Comparison of ENCODE assay signal across 2 cellular contexts in genomic region chr5:38639377-38640011, GRCh38.
TF ChIP-seq lines count a peak whose summit lies in the region.

No MANE protein-coding gene starts in this region.

TF ChIP-seq in liver, 16 proteins besides CTCF, POLR2A, EP300 and RAD21 (continued from another document):
- TF ChIP-seq ZBTB33 (IDR thresholded peaks at IDR 0.05) (no peak), JUND (IDR thresholded peaks at IDR 0.05) (peak in 1 of 2 donors; percentile 65), HNF4A (conservative IDR thresholded peaks at IDR 0.05) (peak; percentile 59 to 72), RXRA (IDR thresholded peaks at IDR 0.05) (peak; percentile 50 to 81), SP1 (IDR thresholded peaks at IDR 0.05) (peak; percentile 29), FOXA1 (IDR thresholded peaks at IDR 0.05) (no peak)

TF ChIP-seq in HepG2, 621 proteins besides CTCF, POLR2A, EP300 and RAD21 (continued from another document):
- no peak for TF ChIP-seq ZNF407 (CRISPR knock-in tag; IDR thresholded peaks at IDR 0.05; ENCODE audit: not compliant biosample characterization)
- TF ChIP-seq ZNF878 (CRISPR knock-in tag; IDR thresholded peaks at IDR 0.05) = no peak
- no peak for TF ChIP-seq BATF2 (CRISPR knock-in tag; IDR thresholded peaks at IDR 0.05)
- no peak for TF ChIP-seq IRX3 (CRISPR knock-in tag; IDR thresholded peaks at IDR 0.05; ENCODE audit: borderline replicate concordance, low read depth)
- TF ChIP-seq ZNF644 (CRISPR knock-in tag; IDR thresholded peaks at IDR 0.05; ENCODE audit: low read depth) = no peak
- TF ChIP-seq KAT8 (CRISPR knock-in tag; IDR thresholded peaks at IDR 0.05) = no peak
- TF ChIP-seq TCF7L2 (IDR thresholded peaks at IDR 0.05; ENCODE audit: low read depth, low read length) = no peak
